ENCODE assay signal across 23 cellular contexts in the genomic region with DNA sequence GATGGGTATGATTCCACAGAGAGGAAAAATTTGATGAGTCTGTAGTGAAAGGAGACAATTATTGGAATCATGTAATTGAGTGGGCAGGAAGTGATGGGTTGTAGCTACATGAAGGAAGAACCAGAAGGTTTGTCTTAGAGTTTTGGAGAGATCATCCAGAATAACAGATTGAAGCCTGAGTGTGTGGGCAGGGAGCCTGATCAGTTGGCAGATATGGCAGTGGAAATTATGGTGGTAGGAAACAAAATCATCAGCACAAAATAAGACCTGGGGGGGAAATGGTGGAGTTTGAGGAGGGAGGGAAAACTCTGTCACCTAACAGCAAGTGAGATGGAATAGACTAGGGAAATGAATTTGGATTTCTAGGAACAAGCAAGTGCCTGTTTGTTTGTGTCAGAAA.
DNase-seq lines count a peak whose midpoint lies in the region; ATAC-seq and TF ChIP-seq lines count a peak whose summit lies in the region.
"Had no signal": no experiment of that assay in that cellular context is flagged by ENCODE, and none has a peak within 500 bp of the region (broad histone marks: within the 10 kb centered on the region; RNA-seq: fewer than 3 reads in every experiment).

No MANE protein-coding gene starts in this region.

- TF ChIP-seq CTCF in OCI-LY3 (IDR thresholded peaks at IDR 0.05; ENCODE audit: low read depth, low read length), result no peak

- no peak overlapping the region for H2AFZ ChIP-seq in OCI-LY3 (ENCODE audit: low read depth, low read length)

- intact Hi-C loops in cardiac septum (cut with DNase I), result no loop called here

- H3K9me3 ChIP-seq in OCI-LY3 (ENCODE audit: insufficient read depth, low read length), result no peaks in the 10 kb centered on the region
- H3K9me3 ChIP-seq: A549, BE2C, BLaER1 had no signal

- no peak for ATAC-seq in HG03432 (IDR thresholded peaks at IDR 0.05; ENCODE audit: unreplicated experiment)
- ATAC-seq: A549 had no signal

- H3K27ac ChIP-seq in OCI-LY3 (ENCODE audit: low read length), result no peak overlapping the region
- H3K27ac ChIP-seq: 22Rv1, A549, BLaER1 had no signal

- peak; percentile 63 for DNase-seq in Ammon's horn (ENCODE audit: low spot score)
- DNase-seq in NCI-H446 (lab: John Stamatoyannopoulos, UW), result peak; percentile 1 to 26
- DNase-seq in cerebellum (ENCODE audit: low spot score), result peak; percentile 58
- DNase-seq in cardiac septum (ENCODE audit: low spot score), result no peak
- no peak for DNase-seq in iPS-NIHi7 (ENCODE audit: extremely low spot score)
- DNase-seq: AML-193; BE2C; CD4-positive, alpha-beta memory T cell; CD4-positive, CD25-positive, alpha-beta regulatory T cell; CD8-positive, alpha-beta memory T cell; COR-L47; DMS 273 treated with DMSO at 0.1 percent for 48 hours; DMS153; DMS53; DMS79; DND-41; EL; GF-D8 had no signal

- H3K4me2 ChIP-seq in OCI-LY3 (ENCODE audit: low read length), result peak overlapping the region; percentile 45
- H3K4me2 ChIP-seq: A549, BLaER1 had no signal

- no peaks in the 10 kb centered on the region for H4K20me1 ChIP-seq in OCI-LY3 (ENCODE audit: insufficient read depth, low read length)
- H4K20me1 ChIP-seq: BLaER1 had no signal

- no peaks in the 10 kb centered on the region for H3K79me2 ChIP-seq in OCI-LY3 (ENCODE audit: low read length)

- peaks cover 16% of the 10 kb centered on the region for H3K4me1 ChIP-seq in OCI-LY3 (ENCODE audit: low read length)
- H3K4me1 ChIP-seq: A549, BE2C, BLaER1 had no signal

- no peak overlapping the region for H3K9ac ChIP-seq in OCI-LY3 (ENCODE audit: low read length)
- H3K9ac ChIP-seq: BLaER1 had no signal

- H3K4me3 ChIP-seq in OCI-LY3 (ENCODE audit: low read length), result no peak overlapping the region
- H3K4me3 ChIP-seq: A549, BLaER1 had no signal

- H3K36me3 ChIP-seq in OCI-LY3 (replicated peaks; ENCODE audit: low read depth, low read length), result no peaks in the 10 kb centered on the region
- H3K36me3 ChIP-seq: BE2C, BLaER1 had no signal

- no peaks in the 10 kb centered on the region for H3K27me3 ChIP-seq in OCI-LY3 (ENCODE audit: low read depth, low read length)
- H3K27me3 ChIP-seq: BE2C, BLaER1 had no signal

Comparison
In these comparisons a context has a peak if more than half of its experiments do, and no peak if none do; other contexts are left out.
1. DNase-seq: peak in Ammon's horn (single experiment), NCI-H446 (2 of 2) and cerebellum (single experiment); none in cardiac septum (single experiment) and iPS-NIHi7 (single experiment).